ENCODE assay signal across 8 cellular contexts in genomic region chr14:85531594-85532391, GRCh38. TPM values are rescaled to one million over a fixed set of nuclear protein-coding genes. Genes with fewer than 3 reads are reported as not detected.
DNase-seq lines count a peak whose midpoint lies in the region; ATAC-seq and TF ChIP-seq lines count a peak whose summit lies in the region.

No MANE protein-coding gene starts in this region.

- H3K4me3 Mint-ChIP-seq in T-helper 1 cell treated with Interleukin-12 subunit alpha and Interleukin-12 subunit beta and Interleukin-4 antibody, amounts not matched to agents 30 μg/mL and 1 μg/mL, for 36 hours, result peak overlapping the region; percentile 46
- H3K4me3 Mint-ChIP-seq in natural killer cell treated with Interleukin-12 subunit alpha and Interleukin-12 subunit beta and Interleukin-15 and Interleukin-18, amount 100 ng/mL, for 72 hours, result peak overlapping the region; percentile 77

- peaks cover 6% of the 10 kb centered on the region for H3K4me1 Mint-ChIP-seq in T-helper 1 cell treated with Interleukin-12 subunit alpha and Interleukin-12 subunit beta and Interleukin-4 antibody, amounts not matched to agents 30 μg/mL and 1 μg/mL, for 36 hours (ENCODE audit: low read depth)
- H3K4me1 Mint-ChIP-seq in natural killer cell treated with Interleukin-12 subunit alpha and Interleukin-12 subunit beta and Interleukin-15 and Interleukin-18, amount 100 ng/mL, for 72 hours (ENCODE audit: low read depth in 2 of 2), result peaks cover 20 to 29% of the 10 kb centered on the region in 2 donors

- DNase-seq in DMS 273 (lab: John Stamatoyannopoulos, UW; ENCODE audit: unreplicated experiment) (peak; percentile 60), DMS 273 treated with DMSO at 0.1 percent for 48 hours (lab: John Stamatoyannopoulos, UW) (no peak), foreskin fibroblast (peak; percentile 82 to 93)
- DNase-seq in natural killer cell treated with Interleukin-12 subunit alpha and Interleukin-12 subunit beta and Interleukin-15 and Interleukin-18, amount 100 ng/mL, for 72 hours (ENCODE audit: low spot score), result peak; percentile 60

- ATAC-seq in natural killer cell treated with Interleukin-12 subunit alpha and Interleukin-12 subunit beta and Interleukin-15 and Interleukin-18, amount 100 ng/mL, for 72 hours, result peak; percentile 55 to 72
- ATAC-seq in GM21619 (IDR thresholded peaks at IDR 0.05; ENCODE audit: unreplicated experiment) (no peak), GM19035 (IDR thresholded peaks at IDR 0.05; ENCODE audit: unreplicated experiment) (no peak), GM19452 (IDR thresholded peaks at IDR 0.05; ENCODE audit: unreplicated experiment) (no peak)

- no peaks in the 10 kb centered on the region for H3K9me3 Mint-ChIP-seq in T-helper 1 cell treated with Interleukin-12 subunit alpha and Interleukin-12 subunit beta and Interleukin-4 antibody, amounts not matched to agents 30 μg/mL and 1 μg/mL, for 36 hours
- H3K9me3 Mint-ChIP-seq in natural killer cell treated with Interleukin-12 subunit alpha and Interleukin-12 subunit beta and Interleukin-15 and Interleukin-18, amount 100 ng/mL, for 72 hours, result no peaks in the 10 kb centered on the region

- peak; percentile 50 for TF ChIP-seq CTCF in foreskin fibroblast (IDR thresholded peaks at IDR 0.05; ENCODE audit: low read depth, low read length)

- peak overlapping the region; percentile 62 for H3K27ac Mint-ChIP-seq in T-helper 1 cell treated with Interleukin-12 subunit alpha and Interleukin-12 subunit beta and Interleukin-4 antibody, amounts not matched to agents 30 μg/mL and 1 μg/mL, for 36 hours
- H3K27ac Mint-ChIP-seq in natural killer cell treated with Interleukin-12 subunit alpha and Interleukin-12 subunit beta and Interleukin-15 and Interleukin-18, amount 100 ng/mL, for 72 hours, result peak overlapping the region in 1 of 2 donors; percentile 14

- no peaks in the 10 kb centered on the region for H3K36me3 Mint-ChIP-seq in T-helper 1 cell treated with Interleukin-12 subunit alpha and Interleukin-12 subunit beta and Interleukin-4 antibody, amounts not matched to agents 30 μg/mL and 1 μg/mL, for 36 hours (ENCODE audit: low read depth)
- no peaks in the 10 kb centered on the region for H3K36me3 Mint-ChIP-seq in natural killer cell treated with Interleukin-12 subunit alpha and Interleukin-12 subunit beta and Interleukin-15 and Interleukin-18, amount 100 ng/mL, for 72 hours

- peaks cover 80% of the 10 kb centered on the region for H3K27me3 Mint-ChIP-seq in T-helper 1 cell treated with Interleukin-12 subunit alpha and Interleukin-12 subunit beta and Interleukin-4 antibody, amounts not matched to agents 30 μg/mL and 1 μg/mL, for 36 hours (ENCODE audit: low read depth)
- H3K27me3 Mint-ChIP-seq in natural killer cell treated with Interleukin-12 subunit alpha and Interleukin-12 subunit beta and Interleukin-15 and Interleukin-18, amount 100 ng/mL, for 72 hours, result peaks cover 53 to 67% of the 10 kb centered on the region in 2 donors

- peak overlapping the region; percentile 78 to 93 for H3K4me3 ChIP-seq in foreskin fibroblast (ENCODE audit: low read depth in 1 of 2, low read length in 2 of 2)

RNA-seq across cellular contexts. Expression of gene FLRT2, which starts 1.8 kb away (rescaled TPM):
- total RNA-seq in natural killer cell treated with Interleukin-12 subunit alpha and Interleukin-12 subunit beta and Interleukin-15 and Interleukin-18, amount 100 ng/mL, for 72 hours, result 1 to 10 TPM in 1 of 2 donors, under 1 TPM in 1; 0.25 to 1.5 TPM

Comparison
In these comparisons a context has a peak if more than half of its experiments do, and no peak if none do; other contexts are left out.
1. ATAC-seq: peak in natural killer cell treated with Interleukin-12 subunit alpha and Interleukin-12 subunit beta and Interleukin-15 and Interleukin-18, amount 100 ng/mL, for 72 hours (2 of 2); none in GM21619 (single experiment), GM19035 (single experiment) and GM19452 (single experiment).